Comparison of ENCODE assay signal across 8 cellular contexts in genomic region chr14:103625361-103626095, GRCh38. TPM values are rescaled to one million over a fixed set of nuclear protein-coding genes. Genes with fewer than 3 reads are reported as not detected.
DNase-seq lines count a peak whose midpoint lies in the region; ATAC-seq and TF ChIP-seq lines count a peak whose summit lies in the region.

No MANE protein-coding gene starts in this region.

- no peaks in the 10 kb centered on the region for H3K9me3 ChIP-seq in neural progenitor cell (ENCODE audit: low read depth)

- H3K4me1 ChIP-seq in neural progenitor cell: peaks cover 5% of the 10 kb centered on the region

- H3K9ac ChIP-seq in neural progenitor cell: no peak overlapping the region

- no peak overlapping the region for H3K27ac ChIP-seq in neural progenitor cell

- peaks cover 11% of the 10 kb centered on the region for H4K20me1 ChIP-seq in neural progenitor cell (ENCODE audit: low read depth)

- no peak overlapping the region for H3K4me2 ChIP-seq in neural progenitor cell

- peak overlapping the region; percentile 77 for H3K27ac Mint-ChIP-seq in activated naive CD8-positive, alpha-beta T cell treated with anti-CD3 and anti-CD28 coated beads, Interleukin-2, amount 10 ng/mL, durations not matched to agents 7 days and 5 days
- peak overlapping the region; percentile 74 for H3K27ac Mint-ChIP-seq in neural progenitor cell

- H3K36me3 ChIP-seq in neural progenitor cell: no peaks in the 10 kb centered on the region

- DNase-seq in COLO668 (lab: John Stamatoyannopoulos, UW; ENCODE audit: unreplicated experiment): peak; percentile 21
- DNase-seq in NAMALWA (ENCODE audit: low spot score): peak; percentile 57
- DNase-seq in activated naive CD8-positive, alpha-beta T cell treated with anti-CD3 and anti-CD28 coated beads, Interleukin-2, amount 10 ng/mL, durations not matched to agents 7 days and 5 days: peak; percentile 58
- no peak for DNase-seq in neural progenitor cell (ENCODE audit: low spot score)
- DNase-seq in NCI-H345 (lab: John Stamatoyannopoulos, UW): no peak
- no peak for DNase-seq in AG20443 (ENCODE audit: low spot score)
- DNase-seq in NCI-H2196 treated with DMSO at 0.1 percent for 48 hours (lab: John Stamatoyannopoulos, UW; ENCODE audit: unreplicated experiment): no peak

- H3F3A ChIP-seq in neural progenitor cell (ENCODE audit: low read depth): peaks cover 13% of the 10 kb centered on the region

- H3K4me3 ChIP-seq in neural progenitor cell: no peak overlapping the region

- H3K27me3 Mint-ChIP-seq in activated naive CD8-positive, alpha-beta T cell treated with anti-CD3 and anti-CD28 coated beads, Interleukin-2, amount 10 ng/mL, durations not matched to agents 7 days and 5 days: peaks cover 18% of the 10 kb centered on the region
- peaks cover 6% of the 10 kb centered on the region for H3K27me3 Mint-ChIP-seq in neural progenitor cell (ENCODE audit: insufficient read depth, low read depth)

- no peaks in the 10 kb centered on the region for H3K36me3 Mint-ChIP-seq in activated naive CD8-positive, alpha-beta T cell treated with anti-CD3 and anti-CD28 coated beads, Interleukin-2, amount 10 ng/mL, durations not matched to agents 7 days and 5 days
- no peaks in the 10 kb centered on the region for H3K36me3 Mint-ChIP-seq in neural progenitor cell

- no peak for TF ChIP-seq CTCF in neural progenitor cell (IDR thresholded peaks at IDR 0.05)

- no peak overlapping the region for H2AFZ ChIP-seq in neural progenitor cell (replicated peaks)

- POLR2A ChIA-PET in activated naive CD8-positive, alpha-beta T cell treated with anti-CD3 and anti-CD28 coated beads, Interleukin-2, amount 10 ng/mL, durations not matched to agents 7 days and 5 days (lab: Charles Lee): interaction anchor here (1.2 kb wide), 1 partner anchor 25 kb away, joined by 3 read pairs; no protein-coding TSS in a partner anchor

- H3K4me1 Mint-ChIP-seq in activated naive CD8-positive, alpha-beta T cell treated with anti-CD3 and anti-CD28 coated beads, Interleukin-2, amount 10 ng/mL, durations not matched to agents 7 days and 5 days: peaks cover 16% of the 10 kb centered on the region
- peaks cover 17% of the 10 kb centered on the region for H3K4me1 Mint-ChIP-seq in neural progenitor cell

- peak overlapping the region; percentile 75 for H3K4me3 Mint-ChIP-seq in activated naive CD8-positive, alpha-beta T cell treated with anti-CD3 and anti-CD28 coated beads, Interleukin-2, amount 10 ng/mL, durations not matched to agents 7 days and 5 days
- peak overlapping the region; percentile 63 for H3K4me3 Mint-ChIP-seq in neural progenitor cell

- peak; percentile 13 for ATAC-seq in activated naive CD8-positive, alpha-beta T cell treated with anti-CD3 and anti-CD28 coated beads, Interleukin-2, amount 10 ng/mL, durations not matched to agents 7 days and 5 days (ENCODE audit: low read depth)
- no peak for ATAC-seq in HG03354 (IDR thresholded peaks at IDR 0.05; ENCODE audit: poor library complexity, severe bottlenecking, unreplicated experiment)

- peaks cover 9% of the 10 kb centered on the region for H3K27me3 ChIP-seq in neural progenitor cell

- peaks cover 13% of the 10 kb centered on the region for H3K79me2 ChIP-seq in neural progenitor cell (ENCODE audit: low read depth)

- H3K9me3 Mint-ChIP-seq in activated naive CD8-positive, alpha-beta T cell treated with anti-CD3 and anti-CD28 coated beads, Interleukin-2, amount 10 ng/mL, durations not matched to agents 7 days and 5 days: no peaks in the 10 kb centered on the region
- H3K9me3 Mint-ChIP-seq in neural progenitor cell: no peaks in the 10 kb centered on the region

RNA-seq across cellular contexts. Expression of gene KLC1, which starts 3.5 kb away (rescaled TPM):
- total RNA-seq in activated naive CD8-positive, alpha-beta T cell treated with anti-CD3 and anti-CD28 coated beads, Interleukin-2, amount 10 ng/mL, durations not matched to agents 7 days and 5 days: 100 to 1,000 TPM; 197 to 200 TPM
- 163 and 232 TPM in 2 replicates for total RNA-seq in neural progenitor cell (ENCODE audit: low replicate concordance)

Comparison
In these comparisons a context has a peak if more than half of its experiments do, and no peak if none do; other contexts are left out.
1. DNase-seq: peak in COLO668 (single experiment), NAMALWA (single experiment) and activated naive CD8-positive, alpha-beta T cell treated with anti-CD3 and anti-CD28 coated beads, Interleukin-2, amount 10 ng/mL, durations not matched to agents 7 days and 5 days (single experiment); none in neural progenitor cell (single experiment), NCI-H345 (single experiment), AG20443 (single experiment) and NCI-H2196 treated with DMSO at 0.1 percent for 48 hours (single experiment).